Comparison of ENCODE assay signal across 16 cellular contexts in the genomic region with DNA sequence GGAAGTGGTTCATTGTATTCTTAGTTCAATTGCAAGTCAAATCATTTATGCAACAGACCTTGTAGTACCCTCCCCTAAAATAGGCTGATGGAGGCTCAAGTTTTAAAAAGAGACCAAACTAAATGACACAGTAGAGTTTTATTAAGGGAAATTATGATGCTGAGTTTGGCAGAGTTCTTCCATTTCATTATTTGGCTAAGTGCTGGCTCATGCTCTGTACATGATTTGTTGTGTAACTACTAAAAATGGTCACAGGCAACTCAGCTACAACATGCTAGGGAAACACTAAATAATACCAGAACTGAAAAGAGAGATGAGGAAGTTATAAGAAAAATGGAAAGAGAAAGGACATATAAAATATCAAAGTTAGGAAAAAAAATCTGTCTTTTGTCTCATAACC.
DNase-seq lines count a peak whose midpoint lies in the region; ATAC-seq and TF ChIP-seq lines count a peak whose summit lies in the region.
"Had no signal": no experiment of that assay in that cellular context is flagged by ENCODE, and none has a peak within 500 bp of the region (broad histone marks: within the 10 kb centered on the region; RNA-seq: fewer than 3 reads in every experiment).

No MANE protein-coding gene starts in this region.

- no peak overlapping the region for H3K27ac ChIP-seq in left ventricle myocardium inferior (replicated peaks)
- H3K27ac ChIP-seq in ascending aorta, result peak overlapping the region; percentile 29 to 32
- H3K27ac ChIP-seq in gastroesophageal sphincter, result peak overlapping the region in 1 of 4 donors; percentile 45
- H3K27ac ChIP-seq in prostate gland, result no peak overlapping the region
- H3K27ac ChIP-seq: BLaER1 treated with 17β-estradiol and CSF1 and Interleukin-3, amounts not matched to agents 10 nM and 100 nM had no signal

- no peak for TF ChIP-seq POLR2A in gastroesophageal sphincter (IDR thresholded peaks at IDR 0.05)
- no peak for TF ChIP-seq POLR2A in prostate gland (IDR thresholded peaks at IDR 0.05)

- H3K36me3 ChIP-seq in left ventricle myocardium inferior (no peaks in the 10 kb centered on the region), ascending aorta (no peaks in the 10 kb centered on the region), gastroesophageal sphincter (no peaks in the 10 kb centered on the region), prostate gland (no peaks in the 10 kb centered on the region)
- H3K36me3 ChIP-seq: BLaER1 treated with 17β-estradiol and CSF1 and Interleukin-3, amounts not matched to agents 10 nM and 100 nM had no signal

- H3K27me3 ChIP-seq in left ventricle myocardium inferior (ENCODE audit: low read depth) (no peaks in the 10 kb centered on the region), ascending aorta (no peaks in the 10 kb centered on the region), gastroesophageal sphincter (no peaks in the 10 kb centered on the region), prostate gland (replicated peaks; ENCODE audit: insufficient read depth) (no peaks in the 10 kb centered on the region)

- no peak for TF ChIP-seq CTCF in left ventricle myocardium inferior (IDR thresholded peaks at IDR 0.05; ENCODE audit: borderline replicate concordance)
- TF ChIP-seq CTCF in ascending aorta (IDR thresholded peaks at IDR 0.05), result no peak
- no peak for TF ChIP-seq CTCF in gastroesophageal sphincter (IDR thresholded peaks at IDR 0.05)
- TF ChIP-seq CTCF in prostate gland (IDR thresholded peaks at IDR 0.05), result no peak

- no peaks in the 10 kb centered on the region for H3K9me3 ChIP-seq in left ventricle myocardium inferior (replicated peaks)
- no peaks in the 10 kb centered on the region for H3K9me3 ChIP-seq in ascending aorta
- no peaks in the 10 kb centered on the region for H3K9me3 ChIP-seq in gastroesophageal sphincter
- H3K9me3 ChIP-seq in prostate gland, result no peaks in the 10 kb centered on the region
- H3K9me3 ChIP-seq: BLaER1 treated with 17β-estradiol and CSF1 and Interleukin-3, amounts not matched to agents 10 nM and 100 nM had no signal

- intact Hi-C loops in Right ventricle myocardium inferior (cut with DNase I) (no loop called here), left ventricle myocardium inferior (cut with micrococcal nuclease) (no loop called here), ascending aorta (cut with DNase I) (no loop called here), sciatic nerve (cut with DNase I) (no loop called here), prostate gland (cut with DNase I) (no loop called here)

- no peak overlapping the region for H3K4me3 ChIP-seq in left ventricle myocardium inferior
- no peak overlapping the region for H3K4me3 ChIP-seq in ascending aorta
- no peak overlapping the region for H3K4me3 ChIP-seq in gastroesophageal sphincter
- H3K4me3 ChIP-seq in prostate gland, result no peak overlapping the region
- H3K4me3 ChIP-seq: BLaER1 treated with 17β-estradiol and CSF1 and Interleukin-3, amounts not matched to agents 10 nM and 100 nM had no signal

- H3K4me1 ChIP-seq in left ventricle myocardium inferior (no peaks in the 10 kb centered on the region), ascending aorta (no peaks in the 10 kb centered on the region), gastroesophageal sphincter (peaks cover 0 to 34% (median 0%) of the 10 kb centered on the region in 3 donors), prostate gland (replicated peaks) (no peaks in the 10 kb centered on the region)
- H3K4me1 ChIP-seq: BLaER1 treated with 17β-estradiol and CSF1 and Interleukin-3, amounts not matched to agents 10 nM and 100 nM had no signal

- no peak for TF ChIP-seq EP300 in gastroesophageal sphincter (IDR thresholded peaks at IDR 0.05)

- in situ Hi-C loops in G401 (cut with HindIII; ENCODE audit: low sequenced_read_pairs), result no loop called here

- no peak for DNase-seq in Right ventricle myocardium inferior (ENCODE audit: missing footprints)
- DNase-seq in left ventricle myocardium inferior, result no peak
- no peak for DNase-seq in ascending aorta (ENCODE audit: low spot score in 2 of 2)
- no peak for DNase-seq in sciatic nerve (ENCODE audit: low spot score)
- DNase-seq in 8988T, result no peak
- DNase-seq in G401 (ENCODE audit: low spot score), result no peak
- no peak for DNase-seq in prostate gland (ENCODE audit: low spot score)
- DNase-seq: ACHN; CD4-positive, CD25-positive, alpha-beta regulatory T cell; DMS53; GOT3; H9; HFFc6 had no signal

- ATAC-seq in Right ventricle myocardium inferior (peak; percentile 39), gastroesophageal sphincter (peak; percentile 51), sciatic nerve (peak; percentile 36)
- ATAC-seq: HepG2 had no signal

Comparison
In these comparisons a context has a peak if more than half of its experiments do, and no peak if none do; other contexts are left out.
1. H3K27ac ChIP-seq: peak in ascending aorta (2 of 2); none in left ventricle myocardium inferior (single experiment) and prostate gland (0 of 2).
2. Peak in every context shown above with its lines, with median percentiles within 50 percentile points of each other: ATAC-seq.